In the genomic region with DNA sequence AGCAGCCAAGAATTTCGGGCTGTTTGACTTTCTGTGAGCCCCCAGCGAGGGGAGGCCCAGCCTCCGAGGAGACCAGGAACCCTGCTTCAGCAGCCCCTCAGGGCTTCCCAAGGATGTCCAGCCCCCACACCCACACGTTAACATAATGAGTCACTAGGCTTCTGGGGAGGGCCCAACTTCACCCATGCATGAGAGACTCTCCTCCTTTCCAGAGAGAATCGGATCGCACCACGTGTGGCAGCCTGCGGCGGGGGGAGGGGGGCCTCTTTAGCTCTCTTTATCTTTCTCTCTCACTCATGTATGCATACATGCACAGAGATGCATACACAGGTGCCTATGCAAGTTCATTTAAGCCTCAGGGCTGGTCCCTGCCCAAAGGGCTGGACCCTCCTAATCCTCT, we compare ENCODE assay signal across 12 cellular contexts. TPM values are rescaled to one million over a fixed set of nuclear protein-coding genes. Genes with fewer than 3 reads are reported as not detected.
DNase-seq lines count a peak whose midpoint lies in the region; ATAC-seq and TF ChIP-seq lines count a peak whose summit lies in the region.
"Had no signal": no experiment of that assay in that cellular context is flagged by ENCODE, and none has a peak within 500 bp of the region (broad histone marks: within the 10 kb centered on the region; RNA-seq: fewer than 3 reads in every experiment).

No MANE protein-coding gene starts in this region.

- H3K36me3 Mint-ChIP-seq in endothelial cell (ENCODE audit: low read depth, unreplicated experiment): peaks cover 48% of the 10 kb centered on the region

- H3K79me2 ChIP-seq in PC-3 (ENCODE audit: low read length) (peaks cover 19% of the 10 kb centered on the region), hepatocyte (peaks cover 15% of the 10 kb centered on the region)

- DNase-seq in GM10248 (ENCODE audit: extremely low spot score) (peak; percentile 61), PC-3 (peak; percentile 60), endothelial cell (ENCODE audit: low spot score) (no peak), posterior vena cava (ENCODE audit: low spot score) (peak; percentile 62), NCI-H1092 treated with DMSO at 0.1 percent for 48 hours (lab: John Stamatoyannopoulos, UW) (no peak), esophagus muscularis mucosa (ENCODE audit: extremely low spot score) (no peak), hepatocyte (ENCODE audit: low spot score) (no peak)
- DNase-seq: body of pancreas, MG63, NCI-H345, retina had no signal

- no peak for TF ChIP-seq POLR2A in esophagus muscularis mucosa (IDR thresholded peaks at IDR 0.05; ENCODE audit: low read depth)

- H2AFZ ChIP-seq in PC-3 (ENCODE audit: low read length) (no peak overlapping the region), hepatocyte (no peak overlapping the region)

- H3F3A ChIP-seq in PC-3 (ENCODE audit: low read length, unreplicated experiment): no peaks in the 10 kb centered on the region

- TF ChIP-seq CTCF in GM10248 (IDR thresholded peaks at IDR 0.05; ENCODE audit: control extremely low read depth, extremely low read depth, low read depth, missing control alignments) (no peak), PC-3 (conservative IDR thresholded peaks at IDR 0.05; ENCODE audit: low read depth, low read length) (no peak), endothelial cell (IDR thresholded peaks at IDR 0.05; ENCODE audit: unreplicated experiment) (no peak), esophagus muscularis mucosa (IDR thresholded peaks at IDR 0.05) (no peak), hepatocyte (IDR thresholded peaks at IDR 0.05; ENCODE audit: poor library complexity) (no peak)

- no peak overlapping the region for H3K27ac Mint-ChIP-seq in endothelial cell (ENCODE audit: unreplicated experiment)

- H3K4me3 Mint-ChIP-seq in endothelial cell (ENCODE audit: unreplicated experiment): peak overlapping the region; percentile 65

- POLR2A ChIA-PET in GM10248 (lab: Yijun Ruan, JAX) (interaction anchor here (0.5 to 0.6 kb wide), 2 partner anchors 13 to 16 kb away, joined by 3 to 4 read pairs; no protein-coding TSS in a partner anchor), PC-3 (lab: Charles Lee; ENCODE audit: unreplicated experiment) (no interaction called here)

- no peaks in the 10 kb centered on the region for H3K9me2 ChIP-seq in PC-3 (replicated peaks; ENCODE audit: low read length)
- no peaks in the 10 kb centered on the region for H3K9me2 ChIP-seq in hepatocyte (replicated peaks; ENCODE audit: insufficient read depth)

- TF ChIP-seq EP300 in esophagus muscularis mucosa (IDR thresholded peaks at IDR 0.05): no peak

- no peaks in the 10 kb centered on the region for H3K9me3 Mint-ChIP-seq in endothelial cell (ENCODE audit: unreplicated experiment)

- no TSS peak for BruUV-seq in PC-3 (replicated peaks; lab: Mats Ljungman, UMichigan)

- H3K27me3 Mint-ChIP-seq in endothelial cell (ENCODE audit: unreplicated experiment): peaks cover 18% of the 10 kb centered on the region

- H3K4me2 ChIP-seq in PC-3 (ENCODE audit: low read length) (peak overlapping the region; percentile 7), hepatocyte (no peak overlapping the region)

- no peak overlapping the region for H3K9ac ChIP-seq in PC-3 (ENCODE audit: low read length)

- H3K4me1 Mint-ChIP-seq in endothelial cell (ENCODE audit: unreplicated experiment): peaks cover 12% of the 10 kb centered on the region

- H3K9me3 ChIP-seq in PC-3 (ENCODE audit: low read length) (no peaks in the 10 kb centered on the region), esophagus muscularis mucosa (no peaks in the 10 kb centered on the region), hepatocyte (ENCODE audit: low read depth) (no peaks in the 10 kb centered on the region)
- H3K9me3 ChIP-seq: body of pancreas, MG63 had no signal

- peak; percentile 4; the same call in 1 of the 2 replicates for ATAC-seq in PC-3
- no peak for ATAC-seq in HG03175 (IDR thresholded peaks at IDR 0.05; ENCODE audit: unreplicated experiment)
- ATAC-seq: body of pancreas had no signal

- WGBS in esophagus muscularis mucosa: 71% methylated on average over 4 of the region's 9 CpGs
- 89% methylated on average over 9 of the region's 9 CpGs for WGBS in hepatocyte (ENCODE audit: low lambda C conversion rate, missing lambda C conversion rate)

- H4K20me1 ChIP-seq in PC-3 (ENCODE audit: low read length): no peaks in the 10 kb centered on the region; the same call in 1 of the 2 replicates
- H4K20me1 ChIP-seq in hepatocyte (ENCODE audit: insufficient read depth, poor library complexity, severe bottlenecking): no peaks in the 10 kb centered on the region

- H3K36me3 ChIP-seq in PC-3 (ENCODE audit: low read depth, low read length) (peaks cover 10% of the 10 kb centered on the region), esophagus muscularis mucosa (peaks cover 51 to 63% (median 59%) of the 10 kb centered on the region in 4 donors), hepatocyte (replicated peaks; ENCODE audit: insufficient read depth, low read depth) (no peaks in the 10 kb centered on the region)

- H3K27me3 ChIP-seq in PC-3 (ENCODE audit: low read length) (no peaks in the 10 kb centered on the region), esophagus muscularis mucosa (no peaks in the 10 kb centered on the region), hepatocyte (no peaks in the 10 kb centered on the region)
- H3K27me3 ChIP-seq: body of pancreas, MG63 had no signal

- H3K4me1 ChIP-seq in PC-3 (ENCODE audit: insufficient read depth, low read length) (peaks cover 43% of the 10 kb centered on the region), esophagus muscularis mucosa (peaks cover 17 to 50% (median 45%) of the 10 kb centered on the region in 4 donors), hepatocyte (ENCODE audit: insufficient read depth) (no peaks in the 10 kb centered on the region)

- peak overlapping the region; percentile 38 for H3K27ac ChIP-seq in PC-3 (ENCODE audit: low read length)
- peak overlapping the region in 2 of 4 donors; percentile 17 to 20 for H3K27ac ChIP-seq in esophagus muscularis mucosa (replicated peaks in 1 of 4)
- H3K27ac ChIP-seq in hepatocyte: no peak overlapping the region
- H3K27ac ChIP-seq: body of pancreas had no signal

- H3K4me3 ChIP-seq in PC-3 (ENCODE audit: low read length): no peak overlapping the region
- no peak overlapping the region for H3K4me3 ChIP-seq in esophagus muscularis mucosa
- no peak overlapping the region for H3K4me3 ChIP-seq in hepatocyte
- H3K4me3 ChIP-seq: body of pancreas, MG63 had no signal

- CTCF ChIA-PET in GM10248 (lab: Yijun Ruan, JAX): interaction anchor here (1.7 to 4.1 kb wide), 2 partner anchors 26 to 56 kb away, joined by 4 to 11 read pairs; no protein-coding TSS in a partner anchor
- CTCF ChIA-PET in PC-3 (lab: Charles Lee): interaction anchor here (0.6 kb wide), 1 partner anchor 154 kb away, joined by 4 read pairs; a partner anchor contains a TSS

- intact Hi-C loops in PC-3 (cut with micrococcal nuclease) (no loop called here), posterior vena cava (cut with DNase I) (no loop called here), esophagus muscularis mucosa (cut with DNase I) (no loop called here)

RNA-seq across cellular contexts. Expression of a gene that starts 3.1 kb away (rescaled TPM):
- total RNA-seq in PC-3 (2014; rRNA removed): 522 and 538 TPM in 2 replicates
- 401 TPM for total RNA-seq in endothelial cell (ENCODE audit: unreplicated experiment)
- 100 to 1,000 TPM; 324 to 365 TPM for total RNA-seq in posterior vena cava
- 100 to 1,000 TPM; 258 to 397 (median 298) TPM for total RNA-seq in esophagus muscularis mucosa
- total RNA-seq in hepatocyte: 222 and 243 TPM in 2 replicates
- 389 and 436 TPM in 2 replicates for polyA plus RNA-seq in hepatocyte

RNA-seq across cellular contexts. Expression of a gene that starts 14.4 kb away (rescaled TPM):
- total RNA-seq in PC-3 (2014; rRNA removed) (84.7 and 85.5 TPM in 2 replicates), endothelial cell (ENCODE audit: unreplicated experiment) (68.1 TPM), posterior vena cava (10 to 100 TPM; 38.9 to 48.8 TPM), esophagus muscularis mucosa (10 to 100 TPM; 34.8 to 43.2 (median 36.9) TPM), hepatocyte (31.6 and 33.1 TPM in 2 replicates)
- 62.7 and 68.8 TPM in 2 replicates for polyA plus RNA-seq in hepatocyte

RNA-seq across cellular contexts. Expression of a gene that starts 16.4 kb away (rescaled TPM):
- total RNA-seq in PC-3 (2014; rRNA removed): 50.6 and 56.1 TPM in 2 replicates
- total RNA-seq in endothelial cell (ENCODE audit: unreplicated experiment): 103 TPM
- total RNA-seq in posterior vena cava: 10 to 100 TPM; 67.3 to 70.7 TPM
- 100 to 1,000 TPM in 2 of 4 donors, 10 to 100 TPM in 2; 64.0 to 119 (median 86.3) TPM for total RNA-seq in esophagus muscularis mucosa
- total RNA-seq in hepatocyte: 45.9 and 49.1 TPM in 2 replicates
- polyA plus RNA-seq in hepatocyte: 121 and 154 TPM in 2 replicates

RNA-seq across cellular contexts. Expression of a gene that starts 36.4 kb away (rescaled TPM):
- 51.3 and 57.0 TPM in 2 replicates for total RNA-seq in PC-3 (2014; rRNA removed)
- 37.0 TPM for total RNA-seq in endothelial cell (ENCODE audit: unreplicated experiment)
- total RNA-seq in posterior vena cava: 10 to 100 TPM; 23.3 to 26.4 TPM
- 10 to 100 TPM; 29.3 to 39.5 (median 33.8) TPM for total RNA-seq in esophagus muscularis mucosa
- 34.6 and 35.0 TPM in 2 replicates for total RNA-seq in hepatocyte
- polyA plus RNA-seq in hepatocyte: 35.6 and 41.0 TPM in 2 replicates

RNA-seq across cellular contexts. Expression of a gene that starts 57.8 kb away (rescaled TPM):
- total RNA-seq in PC-3 (2014; rRNA removed): 1.4 and 1.9 TPM in 2 replicates
- total RNA-seq in endothelial cell (ENCODE audit: unreplicated experiment): 1.1 TPM
- under 1 TPM in 1 of 2 donors, not detected in 1; 0.38 TPM for total RNA-seq in posterior vena cava
- under 1 TPM in 3 of 4 donors, not detected in 1; 0.17 to 0.33 (median 0.32) TPM for total RNA-seq in esophagus muscularis mucosa
- total RNA-seq in hepatocyte: 0.40 and 3.2 TPM in 2 replicates
- 1.0 and 1.5 TPM in 2 replicates for polyA plus RNA-seq in hepatocyte

Comparison
In these comparisons a context has a peak if more than half of its experiments do, and no peak if none do; other contexts are left out.
1. DNase-seq: peak in GM10248 (single experiment), PC-3 (single experiment) and posterior vena cava (single experiment); none in endothelial cell (single experiment), NCI-H1092 treated with DMSO at 0.1 percent for 48 hours (single experiment), esophagus muscularis mucosa (single experiment) and hepatocyte (single experiment).